Comparison of ENCODE assay signal across 24 cellular contexts in the genomic region with DNA sequence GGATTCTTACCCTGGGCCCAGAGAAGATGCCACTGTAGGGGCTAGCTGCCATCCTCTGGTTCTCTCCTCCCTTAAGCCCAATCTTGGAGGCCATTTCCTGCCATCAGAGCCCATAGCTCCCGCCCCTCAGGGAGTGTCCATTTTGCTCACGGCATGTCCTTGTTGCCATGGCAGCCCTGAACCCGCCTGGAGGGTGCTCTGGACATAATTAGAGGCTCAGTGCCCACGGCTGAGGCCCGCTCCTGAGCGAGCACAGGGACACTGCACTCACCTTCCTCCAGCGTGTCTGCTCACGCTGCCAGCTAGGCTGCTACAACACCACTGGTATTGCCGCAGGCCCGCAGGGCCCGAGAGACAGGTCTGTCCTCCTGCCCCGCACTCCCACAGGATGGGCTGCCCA. TPM values are rescaled to one million over a fixed set of nuclear protein-coding genes. Genes with fewer than 3 reads are reported as not detected.
DNase-seq lines count a peak whose midpoint lies in the region; ATAC-seq, FAIRE-seq and TF ChIP-seq lines count a peak whose summit lies in the region.
"Had no signal": no experiment of that assay in that cellular context is flagged by ENCODE, and none has a peak within 500 bp of the region (broad histone marks: within the 10 kb centered on the region; RNA-seq: fewer than 3 reads in every experiment).

No MANE protein-coding gene starts in this region.

- H3K27me3 ChIP-seq in HepG2 (ENCODE audit: control insufficient read depth in 1 of 2, insufficient read depth in 2 of 2, low read length in 2 of 2), result no peaks in the 10 kb centered on the region
- no peaks in the 10 kb centered on the region for H3K27me3 ChIP-seq in right lobe of liver
- no peaks in the 10 kb centered on the region for H3K27me3 ChIP-seq in MM.1S (replicated peaks; ENCODE audit: insufficient read depth, low read length)
- H3K27me3 ChIP-seq: body of pancreas, foreskin keratinocyte, left lung, MG63 had no signal

- H3K9ac ChIP-seq in HepG2 (ENCODE audit: insufficient read depth, low read depth, low read length) (no peak overlapping the region), MM.1S (ENCODE audit: low read length) (no peak overlapping the region)

- POLR2A ChIA-PET in HepG2 (lab: Yijun Ruan, JAX), result no interaction called here

- H2AFZ ChIP-seq in HepG2 (ENCODE audit: low read length) (no peak overlapping the region), MM.1S (ENCODE audit: low read length) (no peak overlapping the region)

- TF ChIP-seq RAD21 in HepG2 (CRISPR knock-in tag; IDR thresholded peaks at IDR 0.05), result no peak

- H3K4me1 ChIP-seq in HepG2 (ENCODE audit: insufficient read depth, low read length) (no peaks in the 10 kb centered on the region), right lobe of liver (no peaks in the 10 kb centered on the region), MM.1S (ENCODE audit: low read length) (no peaks in the 10 kb centered on the region)
- H3K4me1 ChIP-seq: body of pancreas, foreskin keratinocyte, left lung had no signal

- H3K4me1 Mint-ChIP-seq in T-helper 17 cell, result peaks cover 5% of the 10 kb centered on the region
- H3K4me1 Mint-ChIP-seq: WTC11 had no signal

- no peaks in the 10 kb centered on the region for H3F3A ChIP-seq in MM.1S (ENCODE audit: insufficient read depth, low read length)

- BruUV-seq in HepG2 (replicated peaks; lab: Mats Ljungman, UMichigan), result no TSS peak

- H3K4me3 ChIP-seq in HepG2 (replicated peaks in 1 of 3; ENCODE audit: insufficient read depth in 1 of 3, low read depth in 2 of 3, low read length in 3 of 3) (no peak overlapping the region), right lobe of liver (no peak overlapping the region), MM.1S (ENCODE audit: low read length) (no peak overlapping the region)
- H3K4me3 ChIP-seq: body of pancreas, left lung, MG63, smooth muscle cell had no signal

- no peak overlapping the region for H3K4me3 Mint-ChIP-seq in T-helper 17 cell
- H3K4me3 Mint-ChIP-seq: CD4-positive, alpha-beta T cell; stimulated activated naive B cell treated with anti-CD40 and anti-IgM and Interleukin-4, amounts not matched to agents 10 μg/mL and 1 μg/mL and 100 μg/mL, for 72 hours; WTC11 had no signal

- in situ Hi-C loops in HepG2 (cut with HindIII; ENCODE audit: extremely low pct_ligation_motif_present, low pct_unique_long_range_greater_than_20kb), result no loop called here

- H3K79me2 ChIP-seq in HepG2 (ENCODE audit: insufficient read depth, low read length) (no peaks in the 10 kb centered on the region), MM.1S (ENCODE audit: low read length) (no peaks in the 10 kb centered on the region)

- H3K9me2 ChIP-seq in MM.1S (replicated peaks; ENCODE audit: insufficient read depth, low read length), result no peaks in the 10 kb centered on the region

- H3K27ac ChIP-seq in HepG2 (ENCODE audit: extremely low read length, insufficient read depth, low read length) (no peak overlapping the region), right lobe of liver (no peak overlapping the region), MM.1S (ENCODE audit: low read length) (no peak overlapping the region)
- H3K27ac ChIP-seq: body of pancreas, foreskin keratinocyte, left lung had no signal

- TF ChIP-seq CTCF in HepG2 (CRISPR knock-in tag; IDR thresholded peaks at IDR 0.05) (no peak), right lobe of liver (IDR thresholded peaks at IDR 0.05) (no peak), MM.1S (IDR thresholded peaks at IDR 0.05; ENCODE audit: low read length) (no peak)

- ATAC-seq in HepG2 (no peak), right lobe of liver (no peak), T-helper 17 cell (no peak)
- ATAC-seq: body of pancreas; foreskin keratinocyte; left lung; stimulated activated naive B cell treated with anti-CD40 and anti-IgM and Interleukin-4, amounts not matched to agents 10 μg/mL and 1 μg/mL and 100 μg/mL, for 72 hours; WTC11 had no signal

- FAIRE-seq in HepG2 (lab: Jason Lieb, UNC), result no peak
- FAIRE-seq in urothelium cell line (lab: Jason Lieb, UNC), result peak; percentile 69

- H3K4me2 ChIP-seq in HepG2 (ENCODE audit: low read depth, low read length) (no peak overlapping the region), MM.1S (ENCODE audit: low read depth, low read length) (no peak overlapping the region)
- H3K4me2 ChIP-seq: smooth muscle cell had no signal

- TF ChIP-seq POLR2A in HepG2 (IDR thresholded peaks at IDR 0.05; ENCODE audit: insufficient read depth in 1 of 2, low read depth in 2 of 2, low read length in 2 of 2), result no peak
- no peak for TF ChIP-seq POLR2A in right lobe of liver (IDR thresholded peaks at IDR 0.05)

- peak overlapping the region; percentile 19 for H3K27ac Mint-ChIP-seq in T-helper 17 cell
- H3K27ac Mint-ChIP-seq: stimulated activated naive B cell treated with anti-CD40 and anti-IgM and Interleukin-4, amounts not matched to agents 10 μg/mL and 1 μg/mL and 100 μg/mL, for 72 hours; WTC11 had no signal

- peaks cover 32 to 75% of the 10 kb centered on the region in 2 experiments; a peak in 4 of 5 replicates for H3K36me3 ChIP-seq in HepG2 (replicated peaks in 1 of 2; ENCODE audit: control insufficient read depth in 1 of 2, insufficient read depth in 2 of 2, low read length in 2 of 2)
- peaks cover 0 to 34% (median 7%) of the 10 kb centered on the region in 4 donors for H3K36me3 ChIP-seq in right lobe of liver
- H3K36me3 ChIP-seq in MM.1S (replicated peaks; ENCODE audit: insufficient read depth, low read length), result no peaks in the 10 kb centered on the region

- DNase-seq in HepG2 (ENCODE audit: low spot score), result no peak
- no peak for DNase-seq in right lobe of liver
- DNase-seq in T-helper 17 cell, result no peak
- peak; percentile 56 for DNase-seq in left kidney (ENCODE audit: low read depth, low spot score)
- no peak for DNase-seq in urothelium cell line (ENCODE audit: low spot score)
- DNase-seq in GDM1 (lab: John Stamatoyannopoulos, UW), result no peak
- no peak for DNase-seq in MM.1S
- DNase-seq in SK-N-DZ (ENCODE audit: low spot score), result no peak
- DNase-seq: activated CD8-positive, alpha-beta memory T cell treated with anti-CD3 and anti-CD28 coated beads, Interleukin-2, amount 50 U/mL, for 48 hours; CD4-positive, alpha-beta T cell; DMS 273 treated with DMSO at 0.1 percent for 48 hours; erythroblast; foreskin keratinocyte; left lung; mesendoderm; MG63; NCI-H1436 treated with DMSO at 0.1 percent for 48 hours; NCI-H524 treated with DMSO at 0.1 percent for 48 hours; stimulated activated CD4-positive, alpha-beta T cell treated with anti-CD3 and anti-CD28 coated beads, Interleukin-2, amount 100 ng/mL, for 48 hours; stimulated activated naive B cell treated with anti-CD40 and anti-IgM and Interleukin-4, amounts not matched to agents 10 μg/mL and 1 μg/mL and 100 μg/mL, for 72 hours; T1000 had no signal

- intact Hi-C loops in HepG2 (cut with micrococcal nuclease; ENCODE audit: unreplicated experiment), result no loop called here
- intact Hi-C loops in right lobe of liver (cut with DNase I), result no loop called here

- no peaks in the 10 kb centered on the region for H3K9me3 ChIP-seq in HepG2 (ENCODE audit: low read length)
- no peaks in the 10 kb centered on the region for H3K9me3 ChIP-seq in right lobe of liver
- no peaks in the 10 kb centered on the region for H3K9me3 ChIP-seq in T-helper 17 cell (ENCODE audit: control insufficient read depth, low read length, poor library complexity, severe bottlenecking)
- no peaks in the 10 kb centered on the region for H3K9me3 ChIP-seq in MM.1S (replicated peaks; ENCODE audit: insufficient read depth, low read length)
- H3K9me3 ChIP-seq: body of pancreas, left lung, MG63 had no signal

- no peaks in the 10 kb centered on the region for H3K36me3 Mint-ChIP-seq in T-helper 17 cell (ENCODE audit: low read depth)

- no peaks in the 10 kb centered on the region for H3K27me3 Mint-ChIP-seq in T-helper 17 cell
- H3K27me3 Mint-ChIP-seq: CD4-positive, alpha-beta T cell; stimulated activated naive B cell treated with anti-CD40 and anti-IgM and Interleukin-4, amounts not matched to agents 10 μg/mL and 1 μg/mL and 100 μg/mL, for 72 hours had no signal

- CTCF ChIA-PET in HepG2 (lab: Yijun Ruan, JAX; ENCODE audit: low intra/inter-chr PET ratio, low total read pairs), result no interaction called here

- H4K20me1 ChIP-seq in HepG2 (ENCODE audit: insufficient read depth, low read length) (peaks cover 6% of the 10 kb centered on the region; the same call in 1 of the 2 replicates), MM.1S (ENCODE audit: insufficient read depth, low read length) (no peaks in the 10 kb centered on the region)

- 97% methylated on average over 6 of the region's 12 CpGs for WGBS in HepG2 (ENCODE audit: low lambda C conversion rate)
- WGBS in right lobe of liver (ENCODE audit: insufficient coverage, low coverage, low lambda C conversion rate, missing lambda C conversion rate), result no CpG with 5 or more reads among the region's 12 CpGs

- TF ChIP-seq EP300 in HepG2 (IDR thresholded peaks at IDR 0.05; ENCODE audit: low read depth in 2 of 2, low read length in 2 of 2) (no peak), HepG2 (CRISPR knock-in tag; IDR thresholded peaks at IDR 0.05; ENCODE audit: borderline replicate concordance) (no peak)

RNA-seq across cellular contexts. Expression of a gene that starts 11.1 kb away (rescaled TPM):
- 0.94 and 2.1 TPM in 2 replicates for total RNA-seq in HepG2 (2016; rRNA removed; fragmentation: Illumina TruSeq; extraction: Trizol)
- total RNA-seq in HepG2 (2016; cell fraction: cytosol; rRNA removed; fragmentation: Illumina TruSeq; extraction: Trizol; ENCODE audit: low read depth), result 0.20 and 0.44 TPM in 2 replicates
- 0.64 and 2.1 TPM in 2 replicates for total RNA-seq in HepG2 (2016; cell fraction: insoluble cytoplasmic fraction; rRNA removed; fragmentation: Illumina TruSeq; extraction: Trizol)
- 0.48 and 0.49 TPM in 2 replicates for total RNA-seq in HepG2 (2016; cell fraction: membrane; rRNA removed; fragmentation: Illumina TruSeq; extraction: Trizol)
- 3.6 and 3.8 TPM in 2 replicates for total RNA-seq in HepG2 (2016; cell fraction: nucleus; rRNA removed; fragmentation: Illumina TruSeq; extraction: Trizol)
- polyA plus RNA-seq in HepG2 (2011; rRNA removed), result 11.0 and 12.7 TPM in 2 replicates
- 3.8 and 6.5 TPM in 2 replicates for polyA plus RNA-seq in HepG2 (2011; cell fraction: cytosol; rRNA removed)
- polyA plus RNA-seq in HepG2 (2011; cell fraction: nucleus; rRNA removed), result 12.4 and 16.2 TPM in 2 replicates
- polyA plus RNA-seq in HepG2 (2012), result 2.7 and 4.1 TPM in 2 replicates
- 0.27 and 0.36 TPM in 2 replicates for polyA plus RNA-seq in HepG2 (2016; cell fraction: cytosol; fragmentation: Illumina TruSeq; extraction: Trizol; ENCODE audit: low read depth)
- polyA plus RNA-seq in HepG2 (2016; cell fraction: insoluble cytoplasmic fraction; fragmentation: Illumina TruSeq; extraction: Trizol; ENCODE audit: low read depth), result 1.3 and 1.8 TPM in 2 replicates
- 0.41 and 0.74 TPM in 2 replicates for polyA plus RNA-seq in HepG2 (2016; cell fraction: membrane; fragmentation: Illumina TruSeq; extraction: Trizol; ENCODE audit: low read depth)
- polyA plus RNA-seq in HepG2 (2016; cell fraction: nucleus; fragmentation: Illumina TruSeq; extraction: Trizol; ENCODE audit: insufficient read depth, low read depth), result 8.0 and 8.7 TPM in 2 replicates
- polyA minus RNA-seq in HepG2 (2011; rRNA and poly(A)+ RNA removed; ENCODE audit: low replicate concordance), result 0.77 and 15.6 TPM in 2 replicates
- polyA minus RNA-seq in HepG2 (2011; cell fraction: cytosol; rRNA and poly(A)+ RNA removed), result 5.4 and 6.8 TPM in 2 replicates
- polyA minus RNA-seq in HepG2 (2011; cell fraction: nucleus; rRNA and poly(A)+ RNA removed), result 4.4 and 4.6 TPM in 2 replicates
- total RNA-seq in right lobe of liver, result 1 to 10 TPM in 4 of 6 experiments, under 1 TPM in 2; 0.61 to 6.8 (median 2.0) TPM
- 1 to 10 TPM in 1 of 2 donors, under 1 TPM in 1; 0.80 to 1.1 TPM for total RNA-seq in T-helper 17 cell
- polyA plus RNA-seq in SK-N-DZ (2014; cell fraction: cytosol; rRNA removed), result 0.53 and 0.60 TPM in 2 replicates
- 0.70 and 2.1 TPM in 2 replicates for polyA plus RNA-seq in SK-N-DZ (2014; cell fraction: nucleus; rRNA removed)
